In the genomic region with DNA sequence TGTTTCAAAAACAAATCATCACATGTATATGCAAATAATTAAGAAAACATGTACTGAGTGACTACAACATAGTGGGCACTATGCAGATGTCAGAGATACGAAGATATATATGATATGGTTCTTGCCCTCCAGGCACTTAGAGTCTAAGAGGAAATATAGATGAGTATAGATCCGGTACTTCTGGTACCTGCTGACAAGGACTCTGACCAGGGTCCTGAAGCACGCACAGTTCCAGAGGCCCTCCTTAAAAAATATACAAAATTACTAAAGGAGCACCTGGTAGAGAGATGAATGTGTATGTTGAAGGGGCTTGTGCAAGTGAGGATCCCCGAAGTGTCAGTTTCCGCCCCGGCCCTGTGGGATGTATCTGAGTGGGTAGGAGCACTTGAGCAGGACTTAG, we compare ENCODE assay signal across 3 cellular contexts.
TF ChIP-seq lines count a peak whose summit lies in the region.

No MANE protein-coding gene starts in this region.

TF ChIP-seq in GM23338, 12 proteins besides CTCF, POLR2A, EP300 and RAD21 (continued from another document):
- TF ChIP-seq NANOG (IDR thresholded peaks at IDR 0.05; ENCODE audit: borderline replicate concordance) (no peak), REST (IDR thresholded peaks at IDR 0.05; ENCODE audit: unreplicated experiment) (peak; percentile 50)
TF ChIP-seq in GM23338: peak in this region for 1.

TF ChIP-seq in Ishikawa, 13 proteins besides CTCF, POLR2A, EP300 and RAD21 (continued from another document):
- TF ChIP-seq CEBPB (IDR thresholded peaks at IDR 0.05), result no peak
- TF ChIP-seq REST (IDR thresholded peaks at IDR 0.05; ENCODE audit: low read depth), result peak; percentile 76
- no peak for TF ChIP-seq YY1 (IDR thresholded peaks at IDR 0.05; ENCODE audit: low read depth)
- TF ChIP-seq EGR1 (IDR thresholded peaks at IDR 0.05), result no peak
TF ChIP-seq in Ishikawa: peak in this region for 1.

TF ChIP-seq in GM12878, 131 proteins besides CTCF, POLR2A, EP300 and RAD21 (continued from another document):
- TF ChIP-seq REST (IDR thresholded peaks at IDR 0.05; ENCODE audit: low read depth, low read length), result 0 out of 2 replicates have a peak, but pooled peaks have one; percentile 53
